ENCODE assay signal across 8 cellular contexts in genomic region chr17:28951428-28951990, GRCh38. TPM values are rescaled to one million over a fixed set of nuclear protein-coding genes. Genes with fewer than 3 reads are reported as not detected.
A peak's percentile ranks its signal among the peaks of the same experiment; 100 is the strongest.
DNase-seq lines count a peak whose midpoint lies in the region; ATAC-seq, FAIRE-seq and TF ChIP-seq lines count a peak whose summit lies in the region.

PHF12 (minus strand) TSS chr17:28951518; CDS start chr17:28950960, 558 bp downstream.

- peak within 1 kb of the TSS; percentile 36; the same call in 1 of the 2 replicates for H2AFZ ChIP-seq in H1 (ENCODE audit: low read length)

- H3K18ac ChIP-seq in H1 (ENCODE audit: extremely low read depth, low read length) = peak within 1 kb of the TSS; percentile 75

- no peak for TF ChIP-seq RAD21 in H1 (IDR thresholded peaks at IDR 0.05 in 1 of 2, conservative IDR thresholded peaks at IDR 0.05 in 1 of 2; ENCODE audit: low read depth in 2 of 2, low read length in 2 of 2)

- H3K9me3 ChIP-seq in CD8-positive, alpha-beta memory T cell (ENCODE audit: low read length) = no peaks in the 10 kb centered on the region
- no peaks in the 10 kb centered on the region for H3K9me3 ChIP-seq in H1 (ENCODE audit: insufficient read depth in 2 of 2, low read depth in 1 of 2, low read length in 1 of 2)

- H4K20me1 ChIP-seq in H1 (replicated peaks in 1 of 2; ENCODE audit: control insufficient read depth in 1 of 2, insufficient read depth in 2 of 2, low read length in 2 of 2) = peaks cover 2% of the 10 kb centered on the region in 2 experiments

- peak within 1 kb of the TSS; percentile 98 for H3K4me3 ChIP-seq in CD8-positive, alpha-beta memory T cell (ENCODE audit: low read length)
- peak within 1 kb of the TSS; percentile 68 to 97 (median 94) for H3K4me3 ChIP-seq in H1 (ENCODE audit: extremely low read depth in 1 of 4, insufficient read depth in 2 of 4, low read depth in 3 of 4, low read length in 4 of 4)

- H2BK120ac ChIP-seq in H1 (replicated peaks; ENCODE audit: low read depth, low read length) = peak within 1 kb of the TSS; percentile 51

- ATAC-seq in GM21360 (IDR thresholded peaks at IDR 0.05; ENCODE audit: unreplicated experiment) (peak; percentile 50), memory B cell (ENCODE audit: low read depth) (peak; percentile 59)

- POLR2A ChIA-PET in CD8-positive, alpha-beta memory T cell (lab: Charles Lee) = interaction anchor here (0.7 to 5.6 kb wide), 15 partner anchors 24 to 616 kb away, joined by 3 to 65 read pairs (median 6); partner anchors contain the start of genes BLTP2, DHRS13, FAM222B and FLOT2
- POLR2A ChIA-PET in H1 (lab: Charles Lee; ENCODE audit: partially characterized antibody) = interaction anchor here (0.6 to 4.1 kb wide), 23 partner anchors 8 to 342 kb away, joined by 3 to 37 read pairs (median 3); partner anchors contain the start of genes FLOT2, NEK8, NUFIP2 and PROCA1

- peak within 1 kb of the TSS; percentile 91 to 99 (median 96) for H3K27ac Mint-ChIP-seq in CD8-positive, alpha-beta memory T cell
- H3K27ac Mint-ChIP-seq in memory B cell = peak within 1 kb of the TSS; percentile 76

- H3K23ac ChIP-seq in H1 (ENCODE audit: insufficient read length) = no peak within 1 kb of the TSS

- H4K5ac ChIP-seq in H1 (ENCODE audit: insufficient read length, low read depth, low read length) = peak within 1 kb of the TSS; percentile 65

- no peak for TF ChIP-seq CTCF in H1 (IDR thresholded peaks at IDR 0.05; ENCODE audit: control extremely low read depth in 1 of 3, insufficient read depth in 1 of 3, low read depth in 1 of 3, low read length in 3 of 3)

- H2BK5ac ChIP-seq in H1 (ENCODE audit: low read depth, low read length) = peak within 1 kb of the TSS; percentile 93

- TF ChIP-seq EP300 in H1 (IDR thresholded peaks at IDR 0.05; ENCODE audit: borderline replicate concordance in 1 of 2, low read depth in 2 of 2, low read length in 2 of 2) = no peak

- peak within 1 kb of the TSS; percentile 85 for H3K27ac ChIP-seq in CD8-positive, alpha-beta memory T cell (ENCODE audit: low read depth, low read length)
- H3K27ac ChIP-seq in H1 (ENCODE audit: low read depth, low read length) = peak within 1 kb of the TSS; percentile 92

- WGBS in H1 (ENCODE audit: extremely low coverage in 1 of 2, insufficient coverage in 1 of 2, insufficient read length in 1 of 2, insufficient replicate concordance in 2 of 2, low coverage in 1 of 2, low lambda C conversion rate in 2 of 2, missing lambda C conversion rate in 1 of 2), 2 experiments = 1% methylated on average over 16 of the region's 51 CpGs; no CpG with 5 or more reads in 1 of the 2 experiments

- H3K9me3 Mint-ChIP-seq in CD8-positive, alpha-beta memory T cell = no peaks in the 10 kb centered on the region
- no peaks in the 10 kb centered on the region for H3K9me3 Mint-ChIP-seq in memory B cell

- H2AK5ac ChIP-seq in H1 (ENCODE audit: low read depth, low read length) = peak within 1 kb of the TSS; percentile 88; the same call in 1 of the 2 replicates

- peak within 1 kb of the TSS; percentile 91 to 98 (median 96) for H3K4me3 Mint-ChIP-seq in CD8-positive, alpha-beta memory T cell
- peak within 1 kb of the TSS; percentile 96 for H3K4me3 Mint-ChIP-seq in memory B cell

- peaks cover 20 to 23% (median 22%) of the 10 kb centered on the region in 3 donors for H3K4me1 Mint-ChIP-seq in CD8-positive, alpha-beta memory T cell
- peaks cover 11% of the 10 kb centered on the region for H3K4me1 Mint-ChIP-seq in memory B cell

- H3K36me3 Mint-ChIP-seq in CD8-positive, alpha-beta memory T cell = peaks cover 0 to 36% (median 5%) of the 10 kb centered on the region in 3 donors
- no peaks in the 10 kb centered on the region for H3K36me3 Mint-ChIP-seq in memory B cell

- peak within 1 kb of the TSS; percentile 81 for H2BK12ac ChIP-seq in H1 (ENCODE audit: low read depth, low read length)

- peak within 1 kb of the TSS; percentile 83 for H3K56ac ChIP-seq in H1 (replicated peaks; ENCODE audit: insufficient read length, low read depth, low read length)

- peak within 1 kb of the TSS; percentile 93 for H4K8ac ChIP-seq in H1 (ENCODE audit: extremely low read depth, insufficient read depth, low read length)

- peaks cover 3% of the 10 kb centered on the region for H3K36me3 ChIP-seq in CD8-positive, alpha-beta memory T cell (ENCODE audit: insufficient read depth, low read length)
- H3K36me3 ChIP-seq in H1 (ENCODE audit: control insufficient read depth in 2 of 4, insufficient read depth in 4 of 4, low read length in 3 of 4) = peaks cover 0 to 6% (median under 1%) of the 10 kb centered on the region in 4 experiments; a peak in 2 of 8 replicates

- no peak within 1 kb of the TSS for H2BK20ac ChIP-seq in H1 (ENCODE audit: low read length)

- peak within 1 kb of the TSS; percentile 95 to 99 for H3K4me2 ChIP-seq in H1 (ENCODE audit: insufficient read depth in 1 of 2, low read depth in 2 of 2, low read length in 2 of 2)

- peak within 1 kb of the TSS; percentile 93; the same call in 1 of the 2 replicates for H2BK15ac ChIP-seq in H1 (ENCODE audit: low read length)

- H3K27me3 Mint-ChIP-seq in CD8-positive, alpha-beta memory T cell = peaks cover 0 to 4% of the 10 kb centered on the region in 2 donors
- no peaks in the 10 kb centered on the region for H3K27me3 Mint-ChIP-seq in memory B cell

- CTCF ChIA-PET in CD8-positive, alpha-beta memory T cell (lab: Charles Lee) = interaction anchor here (0.7 to 5.7 kb wide), 13 partner anchors 13 to 231 kb away, joined by 3 to 72 read pairs (median 4); partner anchors contain the start of genes FAM222B, NEK8, RPL23A and TLCD1
- CTCF ChIA-PET in H1 (lab: Charles Lee; ENCODE audit: partially characterized antibody) = interaction anchor here (4.8 to 15.6 kb wide), 2 partner anchors 12 to 164 kb away, joined by 62 to 548 read pairs; no protein-coding TSS in a partner anchor

- H3K9ac ChIP-seq in H1 (replicated peaks in 1 of 4; ENCODE audit: extremely low read depth in 1 of 4, low read depth in 3 of 4, low read length in 3 of 4) = peak within 1 kb of the TSS; percentile 81 to 89 (median 84)

- H4K91ac ChIP-seq in H1 (replicated peaks; ENCODE audit: insufficient read length, low read length) = peak within 1 kb of the TSS; percentile 79

- peaks cover 26 to 43% of the 10 kb centered on the region in 2 experiments for H3K79me2 ChIP-seq in H1 (ENCODE audit: control insufficient read depth in 1 of 2, insufficient read depth in 2 of 2, low read length in 2 of 2)

- peak; percentile 93 for FAIRE-seq in H1 (lab: Jason Lieb, UNC)

- H3K4me1 ChIP-seq in CD8-positive, alpha-beta memory T cell (ENCODE audit: insufficient read depth, low read length) = peaks cover 35% of the 10 kb centered on the region
- H3K4me1 ChIP-seq in H1 (replicated peaks in 1 of 4; ENCODE audit: control insufficient read depth in 3 of 4, insufficient read depth in 4 of 4, low read length in 3 of 4) = peaks cover 9 to 24% (median 13%) of the 10 kb centered on the region in 4 experiments; a peak in 5 of 7 replicates

- DNase-seq in CD8-positive, alpha-beta memory T cell = peak in 4 of 5 donors; percentile 99 to 100 (median 100)
- DNase-seq in HT1080 (ENCODE audit: low read depth) (peak; percentile 100), NOMO-1 treated with DMSO at 0.1 percent for 48 hours (lab: John Stamatoyannopoulos, UW; ENCODE audit: unreplicated experiment) (peak; percentile 100), H1 (ENCODE audit: low read depth in 1 of 2, low spot score in 2 of 2) (peak; percentile 97 to 100), memory B cell (ENCODE audit: low spot score in 2 of 2) (peak; percentile 93 to 99)
- DNase-seq in activated CD8-positive, alpha-beta memory T cell treated with anti-CD3 and anti-CD28 coated beads for 4 hours (ENCODE audit: low read depth in 2 of 2) = peak; percentile 99 to 100
- DNase-seq in stimulated activated CD8-positive, alpha-beta memory T cell treated with anti-CD3 and anti-CD28 coated beads, Interleukin-12 subunit alpha, Interleukin-12 subunit beta, amount 100 ng/mL, for 24 hours (ENCODE audit: extremely low read depth) = peak; percentile 100

- TF ChIP-seq POLR2A in H1 (IDR thresholded peaks at IDR 0.05; ENCODE audit: control extremely low read depth in 1 of 2, low read depth in 2 of 2, low read length in 2 of 2) = peak in 1 of 2 experiments; percentile 65; a peak in 2 of 3 replicates

- peak within 1 kb of the TSS; percentile 80 for H3K4ac ChIP-seq in H1 (replicated peaks; ENCODE audit: insufficient read length, low read depth, low read length)

- no peaks in the 10 kb centered on the region; the same call in 1 of the 2 replicates for H3K79me1 ChIP-seq in H1 (ENCODE audit: low read depth, low read length)

- H3K14ac ChIP-seq in H1 (ENCODE audit: insufficient read length) = no peak within 1 kb of the TSS

- peaks cover 9% of the 10 kb centered on the region for H3K23me2 ChIP-seq in H1 (ENCODE audit: low read depth, low read length)

- no peaks in the 10 kb centered on the region for H3K27me3 ChIP-seq in CD8-positive, alpha-beta memory T cell (ENCODE audit: insufficient read depth, low read length, poor library complexity, severe bottlenecking)
- no peaks in the 10 kb centered on the region for H3K27me3 ChIP-seq in H1 (replicated peaks in 1 of 4; ENCODE audit: control insufficient read depth in 3 of 4, extremely low read depth in 1 of 4, insufficient read depth in 3 of 4, low read length in 3 of 4)

TF ChIP-seq in H1, 55 proteins besides CTCF, POLR2A, EP300 and RAD21 (continues in another document):
- TF ChIP-seq JUN (IDR thresholded peaks at IDR 0.05; ENCODE audit: low read depth, low read length) (no peak), SIN3A (conservative IDR thresholded peaks at IDR 0.05 in 1 of 2, IDR thresholded peaks at IDR 0.05 in 1 of 2; ENCODE audit: low read depth in 1 of 2, low read length in 2 of 2) (peak in 1 of 2 experiments; percentile 62; a peak in 1 of 4 replicates), YY1 (IDR thresholded peaks at IDR 0.05; ENCODE audit: low read depth, low read length) (peak; percentile 96), RFX5 (IDR thresholded peaks at IDR 0.05; ENCODE audit: borderline replicate concordance, low read depth, low read length) (no peak), TAF7 (optimal IDR thresholded peaks at IDR 0.05; ENCODE audit: borderline replicate concordance, low read depth, low read length) (peak; percentile 48)

RNA-seq across cellular contexts. Expression of gene PHF12, which starts in this region (rescaled TPM):
- total RNA-seq in CD8-positive, alpha-beta memory T cell = 10 to 100 TPM; 58.1 to 62.1 TPM
- polyA plus RNA-seq in CD8-positive, alpha-beta memory T cell = 11.6 TPM
- total RNA-seq in HT1080 (2014; rRNA removed; shearing (Covaris generic)) = 21.1 and 24.7 TPM in 2 replicates
- polyA plus RNA-seq in HT1080 (2015; cell fraction: cytosol; rRNA removed) = 12.6 and 18.9 TPM in 2 replicates
- 32.8 and 39.2 TPM in 2 replicates for polyA plus RNA-seq in HT1080 (2015; cell fraction: nucleus; rRNA removed)
- total RNA-seq in H1 (2021; fragmentation: NEBNext Ultra II Directional; extraction: Animal tissue kit (Norgen Biotek cat#: 25700)) = 57.7 and 65.7 TPM in 2 replicates
- polyA plus RNA-seq in H1 (2011; rRNA removed) = 38.8 and 74.8 TPM in 2 replicates
- polyA plus RNA-seq in H1 (2011; cell fraction: cytosol; rRNA removed) = 35.5 TPM
- 143 TPM for polyA plus RNA-seq in H1 (2011; cell fraction: nucleus; rRNA removed)
- 54.3 to 66.0 TPM (median 57.0 TPM) in 4 replicates for polyA plus RNA-seq in H1 (2012, experiment 1 of 2)
- 18.9 TPM for polyA plus RNA-seq in H1 (2012, experiment 2 of 2)
- 30.5 TPM for polyA plus RNA-seq in H1 (2013, experiment 1 of 2)
- 27.9 TPM for polyA plus RNA-seq in H1 (2013, experiment 2 of 2)
- polyA minus RNA-seq in H1 (2011; rRNA and poly(A)+ RNA removed) = 52.7 and 53.4 TPM in 2 replicates
- 41.7 TPM for polyA minus RNA-seq in H1 (2011; cell fraction: cytosol; rRNA and poly(A)+ RNA removed)
- 69.0 TPM for polyA minus RNA-seq in H1 (2011; cell fraction: nucleus; rRNA and poly(A)+ RNA removed)

Comparison
In these comparisons a context has a peak if more than half of its experiments do, and no peak if none do; other contexts are left out.
1. Peak in every context shown above with its lines: DNase-seq, ATAC-seq, H3K4me3 ChIP-seq and H3K27ac ChIP-seq.